Comparison of ENCODE assay signal across 27 cellular contexts in the genomic region with DNA sequence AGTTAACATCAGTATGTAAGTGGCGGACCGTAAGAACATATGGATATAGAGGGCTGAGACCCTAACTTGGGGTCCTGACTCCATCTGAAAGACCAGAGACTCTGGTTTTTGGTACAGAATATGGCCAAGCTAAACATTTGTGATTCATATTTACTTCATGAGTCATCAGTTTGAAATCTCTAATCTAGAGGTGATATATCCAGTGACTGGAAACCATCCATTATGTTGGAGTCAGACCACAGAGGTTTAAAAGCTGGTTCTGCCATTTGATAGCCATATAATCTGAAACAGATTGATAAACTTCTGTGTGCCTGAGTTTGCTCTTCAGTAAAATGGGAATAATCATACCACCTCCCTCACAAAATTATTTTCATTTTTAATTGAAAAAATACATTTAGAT.
"Had no signal": no experiment of that assay in that cellular context is flagged by ENCODE, and none has a peak within 500 bp of the region (broad histone marks: within the 10 kb centered on the region; RNA-seq: fewer than 3 reads in every experiment).

No MANE protein-coding gene starts in this region.

- H3K9me3 Mint-ChIP-seq: activated CD4-positive, alpha-beta T cell treated with anti-CD3 and anti-CD28 coated beads, Interleukin-2, amount 10 ng/mL, durations not matched to agents 24 days and 14 days; activated naive CD8-positive, alpha-beta T cell treated with anti-CD3 and anti-CD28 coated beads, Interleukin-2, amount 10 ng/mL, durations not matched to agents 7 days and 5 days; activated T-helper 2 cell treated with anti-CD3 and anti-CD28 coated beads, Interferon-gamma antibody, Interleukin-2, Interleukin-4, amounts not matched to agents 10 μg/mL and 5 μg/mL and 100 μg/mL, durations not matched to agents 14 hours and 24 hours and 36 hours; T-cell had no signal

- H3K27ac ChIP-seq: adrenal gland, brain microvascular endothelial cell, KMS-11, SK-N-MC had no signal

- H3K27me3 ChIP-seq: adrenal gland, brain microvascular endothelial cell had no signal

- H3K4me2 ChIP-seq: KMS-11 had no signal

- H3K27me3 Mint-ChIP-seq: activated B cell treated with CpG ODN at 0.5 μM for 24 hours; activated CD4-positive, alpha-beta T cell treated with anti-CD3 and anti-CD28 coated beads, Interleukin-2, amount 10 ng/mL, durations not matched to agents 24 days and 14 days; activated CD8-positive, alpha-beta memory T cell treated with anti-CD3 and anti-CD28 coated beads, Interleukin-2, amount 10 ng/mL, durations not matched to agents 7 days and 5 days; T-cell had no signal

- H3K4me1 Mint-ChIP-seq: activated B cell treated with CpG ODN at 0.5 μM for 24 hours; activated CD4-positive, alpha-beta T cell treated with anti-CD3 and anti-CD28 coated beads, Interleukin-2, amount 10 ng/mL, durations not matched to agents 24 days and 14 days; activated CD8-positive, alpha-beta memory T cell treated with anti-CD3 and anti-CD28 coated beads, Interleukin-2, amount 10 ng/mL, durations not matched to agents 7 days and 5 days; activated naive CD8-positive, alpha-beta T cell treated with anti-CD3 and anti-CD28 coated beads, Interleukin-2, amount 10 ng/mL, durations not matched to agents 7 days and 5 days; T-cell had no signal

- DNase-seq: activated B cell treated with CpG ODN at 0.5 μM for 24 hours; activated CD4-positive, alpha-beta T cell treated with anti-CD3 and anti-CD28 coated beads for 1 hour; activated CD4-positive, alpha-beta T cell treated with anti-CD3 and anti-CD28 coated beads, Interleukin-2, amount 10 ng/mL, durations not matched to agents 24 days and 14 days; activated CD4-positive, alpha-beta T cell treated with anti-CD3 and anti-CD28 coated beads, Interleukin-2, amount 50 U/mL, for 48 hours; activated CD8-positive, alpha-beta memory T cell treated with anti-CD3 and anti-CD28 coated beads, Interleukin-2, amount 10 ng/mL, durations not matched to agents 7 days and 5 days; activated gamma-delta T cell treated with Interleukin-2 at 50 U/mL for 16 hours; activated naive CD4-positive, alpha-beta T cell treated with anti-CD3 and anti-CD28 coated beads, Interleukin-2, amount 50 U/mL, for 16 hours; activated naive CD8-positive, alpha-beta T cell treated with anti-CD3 and anti-CD28 coated beads, Interleukin-2, amount 10 ng/mL, durations not matched to agents 7 days and 5 days; activated T-cell treated with anti-CD3 and anti-CD28 coated beads, Interleukin-2, amount 50 U/mL, for 72 hours; adrenal gland; anterior cingulate cortex; brain microvascular endothelial cell; cerebellar nuclear complex; MM.1S; NCI-H1105; NCI-H1436 treated with DMSO at 0.1 percent for 48 hours; NCI-H187; NCI-H2081; NCI-H510A treated with DMSO at 0.1 percent for 48 hours; T-cell; T-helper 2 cell; T1000 had no signal

- ATAC-seq: activated CD8-positive, alpha-beta memory T cell treated with anti-CD3 and anti-CD28 coated beads, Interleukin-2, amount 10 ng/mL, durations not matched to agents 7 days and 5 days; activated T-cell treated with anti-CD3 and anti-CD28 coated beads, Interleukin-2, amount 50 U/mL, for 72 hours; Right ventricle myocardium inferior; T-cell had no signal

- H3K4me3 Mint-ChIP-seq: activated B cell treated with CpG ODN at 0.5 μM for 24 hours; activated CD4-positive, alpha-beta T cell treated with anti-CD3 and anti-CD28 coated beads, Interleukin-2, amount 10 ng/mL, durations not matched to agents 24 days and 14 days; activated CD8-positive, alpha-beta memory T cell treated with anti-CD3 and anti-CD28 coated beads, Interleukin-2, amount 10 ng/mL, durations not matched to agents 7 days and 5 days; activated naive CD8-positive, alpha-beta T cell treated with anti-CD3 and anti-CD28 coated beads, Interleukin-2, amount 10 ng/mL, durations not matched to agents 7 days and 5 days; activated T-cell treated with anti-CD3 and anti-CD28 coated beads, Interleukin-2, amount 50 U/mL, for 72 hours; T-cell had no signal

- H3K9ac ChIP-seq: KMS-11 had no signal

- H3K9me3 ChIP-seq: adrenal gland had no signal

- H3K4me3 ChIP-seq: adrenal gland, SK-N-MC had no signal

- H3K27ac Mint-ChIP-seq: activated B cell treated with CpG ODN at 0.5 μM for 24 hours; activated CD4-positive, alpha-beta T cell treated with anti-CD3 and anti-CD28 coated beads, Interleukin-2, amount 10 ng/mL, durations not matched to agents 24 days and 14 days; activated CD8-positive, alpha-beta memory T cell treated with anti-CD3 and anti-CD28 coated beads, Interleukin-2, amount 10 ng/mL, durations not matched to agents 7 days and 5 days; activated naive CD8-positive, alpha-beta T cell treated with anti-CD3 and anti-CD28 coated beads, Interleukin-2, amount 10 ng/mL, durations not matched to agents 7 days and 5 days; activated T-cell treated with anti-CD3 and anti-CD28 coated beads, Interleukin-2, amount 50 U/mL, for 72 hours; activated T-helper 2 cell treated with anti-CD3 and anti-CD28 coated beads, Interferon-gamma antibody, Interleukin-2, Interleukin-4, amounts not matched to agents 10 μg/mL and 5 μg/mL and 100 μg/mL, durations not matched to agents 14 hours and 24 hours and 36 hours; T-cell had no signal

- FAIRE-seq: TTC549 had no signal

- H3K36me3 ChIP-seq: adrenal gland, brain microvascular endothelial cell had no signal

- H3K36me3 Mint-ChIP-seq: activated CD8-positive, alpha-beta memory T cell treated with anti-CD3 and anti-CD28 coated beads, Interleukin-2, amount 10 ng/mL, durations not matched to agents 7 days and 5 days; activated naive CD8-positive, alpha-beta T cell treated with anti-CD3 and anti-CD28 coated beads, Interleukin-2, amount 10 ng/mL, durations not matched to agents 7 days and 5 days; T-cell had no signal
